9 cellular contexts compared by ENCODE assay signal in genomic region chr1:183070923-183071618, GRCh38. TPM values are rescaled to one million over a fixed set of nuclear protein-coding genes. Genes with fewer than 3 reads are reported as not detected.
A peak's percentile ranks its signal among the peaks of the same experiment; 100 is the strongest.
DNase-seq lines count a peak whose midpoint lies in the region; ATAC-seq, FAIRE-seq and TF ChIP-seq lines count a peak whose summit lies in the region.
"Had no signal": no experiment of that assay in that cellular context is flagged by ENCODE, and none has a peak within 500 bp of the region (broad histone marks: within the 10 kb centered on the region; RNA-seq: fewer than 3 reads in every experiment).

No MANE protein-coding gene starts in this region.

- no peaks in the 10 kb centered on the region for H3K9me3 Mint-ChIP-seq in astrocyte (ENCODE audit: unreplicated experiment)
- no peaks in the 10 kb centered on the region for H3K9me3 Mint-ChIP-seq in CD8-positive, alpha-beta T cell
- H3K9me3 Mint-ChIP-seq in naive thymus-derived CD4-positive, alpha-beta T cell = peaks cover 0 to 3% (median 0%) of the 10 kb centered on the region in 11 donors
- peaks cover 0 to 6% (median 0%) of the 10 kb centered on the region in 9 donors for H3K9me3 Mint-ChIP-seq in naive thymus-derived CD8-positive, alpha-beta T cell

- no peak overlapping the region for H3K4me3 Mint-ChIP-seq in astrocyte (ENCODE audit: unreplicated experiment)
- H3K4me3 Mint-ChIP-seq in CD8-positive, alpha-beta T cell = no peak overlapping the region
- no peak overlapping the region for H3K4me3 Mint-ChIP-seq in naive thymus-derived CD4-positive, alpha-beta T cell
- no peak overlapping the region for H3K4me3 Mint-ChIP-seq in naive thymus-derived CD8-positive, alpha-beta T cell

- H3K36me3 ChIP-seq in astrocyte (ENCODE audit: insufficient read depth, low read length) (no peaks in the 10 kb centered on the region), gastrocnemius medialis (no peaks in the 10 kb centered on the region)
- H3K36me3 ChIP-seq in CD8-positive, alpha-beta T cell (ENCODE audit: insufficient read depth, low read length) = no peaks in the 10 kb centered on the region
- H3K36me3 ChIP-seq in naive thymus-derived CD4-positive, alpha-beta T cell (ENCODE audit: control insufficient read depth in 2 of 3, insufficient read depth in 3 of 3, low read length in 3 of 3) = no peaks in the 10 kb centered on the region

- CTCF ChIA-PET in CD8-positive, alpha-beta T cell (lab: Charles Lee) = no interaction called here
- CTCF ChIA-PET in naive thymus-derived CD4-positive, alpha-beta T cell (lab: Charles Lee) = no interaction called here

- H3K27ac ChIP-seq in astrocyte (ENCODE audit: low read depth, low read length) (peak overlapping the region; percentile 81), gastrocnemius medialis (peak overlapping the region; percentile 49 to 62 (median 58))
- no peak overlapping the region for H3K27ac ChIP-seq in CD8-positive, alpha-beta T cell (ENCODE audit: low read depth, low read length)
- H3K27ac ChIP-seq in naive thymus-derived CD4-positive, alpha-beta T cell (ENCODE audit: low read depth, low read length) = no peak overlapping the region
- H3K27ac ChIP-seq: HL-60 had no signal

- peak overlapping the region; percentile 60 for H3K9ac ChIP-seq in astrocyte (ENCODE audit: low read length)

- no peaks in the 10 kb centered on the region for H3K27me3 Mint-ChIP-seq in astrocyte (ENCODE audit: low read depth, unreplicated experiment)
- H3K27me3 Mint-ChIP-seq in CD8-positive, alpha-beta T cell (ENCODE audit: low read depth) = peaks cover 4% of the 10 kb centered on the region
- peaks cover 4 to 28% (median 13%) of the 10 kb centered on the region in 5 donors for H3K27me3 Mint-ChIP-seq in naive thymus-derived CD4-positive, alpha-beta T cell
- peaks cover 0 to 16% (median 0%) of the 10 kb centered on the region in 5 donors for H3K27me3 Mint-ChIP-seq in naive thymus-derived CD8-positive, alpha-beta T cell

- H3K9me3 ChIP-seq in astrocyte (ENCODE audit: insufficient read depth, low read depth, low read length) = no peaks in the 10 kb centered on the region
- H3K9me3 ChIP-seq in gastrocnemius medialis = no peaks in the 10 kb centered on the region
- H3K9me3 ChIP-seq in CD8-positive, alpha-beta T cell (ENCODE audit: low read length) = no peaks in the 10 kb centered on the region
- no peaks in the 10 kb centered on the region for H3K9me3 ChIP-seq in naive thymus-derived CD4-positive, alpha-beta T cell (ENCODE audit: control insufficient read depth in 2 of 3, low read length in 3 of 3)

- no peak for TF ChIP-seq POLR2A in gastrocnemius medialis (IDR thresholded peaks at IDR 0.05)

- H3K36me3 Mint-ChIP-seq in astrocyte (ENCODE audit: low read depth, unreplicated experiment) = peaks cover 8% of the 10 kb centered on the region
- no peaks in the 10 kb centered on the region for H3K36me3 Mint-ChIP-seq in CD8-positive, alpha-beta T cell
- no peaks in the 10 kb centered on the region for H3K36me3 Mint-ChIP-seq in naive thymus-derived CD4-positive, alpha-beta T cell
- H3K36me3 Mint-ChIP-seq in naive thymus-derived CD8-positive, alpha-beta T cell = no peaks in the 10 kb centered on the region

- peak overlapping the region; percentile 77 for H3K4me2 ChIP-seq in astrocyte (ENCODE audit: low read length)

- intact Hi-C loops in gastrocnemius medialis (cut with DNase I; ENCODE audit: low total_unique reads) = no loop called here
- intact Hi-C loops in CD8-positive, alpha-beta T cell (cut with DNase I, micrococcal nuclease) = no loop called here
- intact Hi-C loops in naive thymus-derived CD4-positive, alpha-beta T cell (cut with micrococcal nuclease) = loop anchor here in 1 of 2 donors (5.0 kb wide), 1 partner anchor 1006 kb away; no protein-coding TSS in a partner anchor

- H3K4me3 ChIP-seq in astrocyte (ENCODE audit: insufficient read depth, low read depth, low read length) = peak overlapping the region; percentile 11
- no peak overlapping the region for H3K4me3 ChIP-seq in gastrocnemius medialis
- H3K4me3 ChIP-seq in CD8-positive, alpha-beta T cell (ENCODE audit: low read depth, low read length) = no peak overlapping the region
- H3K4me3 ChIP-seq in naive thymus-derived CD4-positive, alpha-beta T cell (ENCODE audit: low read length) = no peak overlapping the region

- ATAC-seq in HG03442 (IDR thresholded peaks at IDR 0.05; ENCODE audit: unreplicated experiment) (peak; percentile 84), gastrocnemius medialis (no peak)
- ATAC-seq in CD8-positive, alpha-beta T cell = no peak
- ATAC-seq in naive thymus-derived CD4-positive, alpha-beta T cell = no peak
- no peak for ATAC-seq in naive thymus-derived CD8-positive, alpha-beta T cell

- no peak overlapping the region for H2AFZ ChIP-seq in astrocyte (ENCODE audit: low read depth, low read length)

- H3K27me3 ChIP-seq in astrocyte (ENCODE audit: insufficient read depth, low read length) (no peaks in the 10 kb centered on the region), gastrocnemius medialis (no peaks in the 10 kb centered on the region)
- no peaks in the 10 kb centered on the region for H3K27me3 ChIP-seq in CD8-positive, alpha-beta T cell (ENCODE audit: insufficient read depth, low read length)
- no peaks in the 10 kb centered on the region for H3K27me3 ChIP-seq in naive thymus-derived CD4-positive, alpha-beta T cell (ENCODE audit: control insufficient read depth in 2 of 2, insufficient read depth in 2 of 2, low read length in 2 of 2)

- in situ Hi-C loops in gastrocnemius medialis (cut with MboI; ENCODE audit: low sequenced_read_pairs in 4 of 4) = no loop called here

- H3K4me1 ChIP-seq in astrocyte (ENCODE audit: insufficient read depth, low read length) (peaks cover 39% of the 10 kb centered on the region), gastrocnemius medialis (peaks cover 64 to 76% of the 10 kb centered on the region in 2 donors)
- no peaks in the 10 kb centered on the region for H3K4me1 ChIP-seq in CD8-positive, alpha-beta T cell (ENCODE audit: insufficient read depth, low read length)
- H3K4me1 ChIP-seq in naive thymus-derived CD4-positive, alpha-beta T cell (ENCODE audit: control insufficient read depth in 2 of 2, insufficient read depth in 2 of 2, low read length in 2 of 2) = no peaks in the 10 kb centered on the region

- H3K79me2 ChIP-seq in astrocyte (ENCODE audit: insufficient read depth, low read length) = peaks cover 98% of the 10 kb centered on the region

- H3K4me1 Mint-ChIP-seq in astrocyte (ENCODE audit: low read depth, unreplicated experiment) = peaks cover 43% of the 10 kb centered on the region
- H3K4me1 Mint-ChIP-seq in CD8-positive, alpha-beta T cell (ENCODE audit: low read depth) = peaks cover 3% of the 10 kb centered on the region
- H3K4me1 Mint-ChIP-seq in naive thymus-derived CD4-positive, alpha-beta T cell = peaks cover 0 to 8% (median 0%) of the 10 kb centered on the region in 7 donors
- H3K4me1 Mint-ChIP-seq in naive thymus-derived CD8-positive, alpha-beta T cell = peaks cover 3 to 11% (median 7%) of the 10 kb centered on the region in 4 donors

- peak overlapping the region; percentile 77 for H3K27ac Mint-ChIP-seq in astrocyte (ENCODE audit: unreplicated experiment)
- no peak overlapping the region for H3K27ac Mint-ChIP-seq in CD8-positive, alpha-beta T cell
- no peak overlapping the region for H3K27ac Mint-ChIP-seq in naive thymus-derived CD4-positive, alpha-beta T cell
- peak overlapping the region in 2 of 10 donors; percentile 9 to 18 for H3K27ac Mint-ChIP-seq in naive thymus-derived CD8-positive, alpha-beta T cell

- POLR2A ChIA-PET in CD8-positive, alpha-beta T cell (lab: Charles Lee) = no interaction called here
- POLR2A ChIA-PET in naive thymus-derived CD4-positive, alpha-beta T cell (lab: Charles Lee) = no interaction called here
- POLR2A ChIA-PET in naive thymus-derived CD8-positive, alpha-beta T cell (lab: Charles Lee) = no interaction called here

- H4K20me1 ChIP-seq in astrocyte (ENCODE audit: insufficient read depth, low read length) = peaks cover 71% of the 10 kb centered on the region

- FAIRE-seq in astrocyte (lab: Jason Lieb, UNC) = peak; percentile 60

- peak; percentile 95 for DNase-seq in COLO829 (ENCODE audit: low spot score)
- DNase-seq in GM20000 (ENCODE audit: low spot score) = peak; percentile 68
- DNase-seq in astrocyte (ENCODE audit: low read depth) = peak; percentile 98
- DNase-seq in gastrocnemius medialis = no peak
- DNase-seq in CD8-positive, alpha-beta T cell = no peak
- no peak for DNase-seq in naive thymus-derived CD4-positive, alpha-beta T cell
- no peak for DNase-seq in naive thymus-derived CD8-positive, alpha-beta T cell

- TF ChIP-seq CTCF in GM20000 (IDR thresholded peaks at IDR 0.05; ENCODE audit: extremely low read depth, missing control alignments) (no peak), astrocyte (IDR thresholded peaks at IDR 0.05; ENCODE audit: insufficient read depth, low read depth, low read length) (no peak), gastrocnemius medialis (IDR thresholded peaks at IDR 0.05 in 4 of 5, conservative IDR thresholded peaks at IDR 0.05 in 1 of 5) (no peak)
- no peak for TF ChIP-seq CTCF in CD8-positive, alpha-beta T cell (IDR thresholded peaks at IDR 0.05)

RNA-seq across cellular contexts. Expression of gene LAMC1, which starts 47.9 kb away (rescaled TPM):
- total RNA-seq in astrocyte = 270 and 284 TPM in 2 replicates
- total RNA-seq in gastrocnemius medialis = 100 to 1,000 TPM in 3 of 4 donors, 10 to 100 TPM in 1; 96.1 to 161 (median 135) TPM
- total RNA-seq in CD8-positive, alpha-beta T cell = under 1 TPM in 1 of 2 experiments, not detected in 1; 0.50 TPM
- 1 to 10 TPM in 1 of 5 experiments, under 1 TPM in 4; 0.02 to 1.3 (median 0.24) TPM for total RNA-seq in naive thymus-derived CD4-positive, alpha-beta T cell
- polyA plus RNA-seq in naive thymus-derived CD4-positive, alpha-beta T cell = not detected
- total RNA-seq in naive thymus-derived CD8-positive, alpha-beta T cell = under 1 TPM; 0.93 to 0.99 TPM
- polyA plus RNA-seq in naive thymus-derived CD8-positive, alpha-beta T cell = not detected

Comparison
In these comparisons a context has a peak if more than half of its experiments do, and no peak if none do; other contexts are left out.
1. DNase-seq: peak in COLO829 (single experiment), GM20000 (single experiment) and astrocyte (single experiment); none in gastrocnemius medialis (0 of 2), CD8-positive, alpha-beta T cell (0 of 7), naive thymus-derived CD4-positive, alpha-beta T cell (0 of 9) and naive thymus-derived CD8-positive, alpha-beta T cell (0 of 10).
2. H3K27ac ChIP-seq: peak in astrocyte (single experiment) and gastrocnemius medialis (4 of 4); none in CD8-positive, alpha-beta T cell (single experiment) and naive thymus-derived CD4-positive, alpha-beta T cell (single experiment).
3. RNA of gene LAMC1, which starts 47.9 kb away (total RNA-seq): 270 to 284 TPM in astrocyte and 96.1 to 161 TPM in gastrocnemius medialis; 0.93 to 0.99 TPM in naive thymus-derived CD8-positive, alpha-beta T cell, 0.50 TPM in CD8-positive, alpha-beta T cell and 0.02 to 1.3 TPM in naive thymus-derived CD4-positive, alpha-beta T cell; every median in the first group is over 10 times any median in the second.